Comparison of ENCODE assay signal across 8 cellular contexts in the genomic region with DNA sequence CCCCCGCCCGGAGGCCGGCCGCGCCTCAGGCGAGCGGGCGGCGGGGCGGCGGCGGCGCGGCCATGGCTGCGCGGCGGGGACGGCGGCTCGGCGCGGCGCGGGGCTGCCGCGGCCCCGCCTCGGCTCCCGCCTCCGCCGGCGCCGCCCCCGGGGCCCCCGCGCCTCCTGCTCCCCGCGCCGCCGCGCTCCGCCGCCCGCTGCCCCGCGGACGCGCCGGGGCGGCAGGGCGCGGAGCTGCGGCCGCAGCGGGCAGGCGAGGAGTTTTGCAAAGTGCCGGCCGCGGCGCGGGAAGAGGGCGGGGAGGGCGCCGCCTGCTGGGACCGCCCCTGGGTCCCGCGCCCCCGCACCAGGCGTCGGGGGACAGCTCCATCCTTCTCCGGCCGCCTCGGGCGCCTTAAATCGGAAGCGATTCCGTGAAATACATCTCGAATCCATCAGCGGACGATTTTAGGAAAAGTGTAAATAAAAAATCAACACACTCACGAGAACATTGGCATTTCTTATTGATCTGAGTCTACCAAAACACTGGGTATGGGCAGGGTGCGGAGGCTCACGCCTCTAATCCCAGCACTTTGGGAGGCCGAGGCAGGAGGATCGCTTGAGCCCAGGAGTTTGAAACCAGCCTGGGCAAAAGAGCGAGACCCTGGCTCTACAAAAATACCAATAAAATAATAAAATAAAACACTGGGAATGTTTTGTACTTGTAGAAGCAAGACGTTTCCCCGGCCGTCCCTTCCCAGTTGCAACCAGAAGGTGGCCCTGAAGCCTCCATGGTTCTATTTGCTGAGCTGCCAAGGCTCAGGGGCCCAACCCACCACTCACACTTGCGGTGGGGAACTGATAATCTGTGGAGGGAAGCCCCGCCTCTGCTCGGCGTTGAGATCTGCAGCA.
DNase-seq lines count a peak whose midpoint lies in the region; ATAC-seq and TF ChIP-seq lines count a peak whose summit lies in the region.

No MANE protein-coding gene starts in this region.

- DNase-seq in AG04449 (ENCODE audit: low read depth, low spot score) (no peak), H9 (peak; percentile 82), right atrium auricular region (ENCODE audit: low spot score) (no peak), smooth muscle cell (lab: John Stamatoyannopoulos, UW; ENCODE audit: unreplicated experiment) (no peak), DMS114 treated with DMSO at 0.1 percent for 48 hours (lab: John Stamatoyannopoulos, UW; ENCODE audit: unreplicated experiment) (no peak)
- DNase-seq in activated CD4-positive, alpha-beta memory T cell treated with anti-CD3 and anti-CD28 coated beads for 36 hours: peak; percentile 25
- no peak for DNase-seq in activated effector memory CD4-positive, alpha-beta T cell treated with Interleukin-2 at 50 U/mL for 16 hours

- no peak overlapping the region for H3K18ac ChIP-seq in H9 (ENCODE audit: insufficient read length, low read depth, low read length)

- TF ChIP-seq CTCF in AG04449 (IDR thresholded peaks at IDR 0.05; ENCODE audit: insufficient read depth, low read length, missing control alignments) (peak; percentile 6), H9 (conservative IDR thresholded peaks at IDR 0.05) (peak; percentile 69), right atrium auricular region (IDR thresholded peaks at IDR 0.05) (peak; percentile 18 to 52), smooth muscle cell (IDR thresholded peaks at IDR 0.05; ENCODE audit: borderline replicate concordance, insufficient read depth, poor library complexity, severe bottlenecking) (peak; percentile 33)

- peaks cover 5% of the 10 kb centered on the region for H3F3A ChIP-seq in smooth muscle cell (ENCODE audit: low read depth)

- H4K5ac ChIP-seq in H9 (ENCODE audit: insufficient read length, low read depth, low read length): no peak overlapping the region

- H3K4me3 ChIP-seq in AG04449 (ENCODE audit: low read depth, low read length): no peak overlapping the region
- H3K4me3 ChIP-seq in right atrium auricular region: peak overlapping the region; percentile 41 to 62
- peak overlapping the region; percentile 51 for H3K4me3 ChIP-seq in smooth muscle cell

- no peaks in the 10 kb centered on the region for H3K79me1 ChIP-seq in H9 (ENCODE audit: insufficient read depth, low read depth, low read length, poor library complexity, severe bottlenecking)

- peaks cover 5 to 6% of the 10 kb centered on the region in 2 experiments for H3K4me1 Mint-ChIP-seq in H9
- H3K4me1 Mint-ChIP-seq in activated CD4-positive, alpha-beta memory T cell treated with anti-CD3 and anti-CD28 coated beads for 36 hours (ENCODE audit: low read depth): peaks cover 6% of the 10 kb centered on the region

- H4K20me1 ChIP-seq in H9 (ENCODE audit: control insufficient read depth, insufficient read depth, insufficient read length) (no peaks in the 10 kb centered on the region), smooth muscle cell (ENCODE audit: low read depth) (no peaks in the 10 kb centered on the region)

- WGBS in H9 (ENCODE audit: extremely low coverage, insufficient read length, low lambda C conversion rate): no CpG with 5 or more reads among the region's 93 CpGs
- WGBS in smooth muscle cell (ENCODE audit: low lambda C conversion rate): 12% methylated on average over 38 of the region's 93 CpGs

- H3K27me3 Mint-ChIP-seq in H9 (ENCODE audit: low read depth): peaks cover 50% of the 10 kb centered on the region
- H3K27me3 Mint-ChIP-seq in activated CD4-positive, alpha-beta memory T cell treated with anti-CD3 and anti-CD28 coated beads for 36 hours: peaks cover 45% of the 10 kb centered on the region

- H3K14ac ChIP-seq in H9 (ENCODE audit: insufficient read depth, low read length): no peak overlapping the region

- H3K36me3 Mint-ChIP-seq in H9 (ENCODE audit: insufficient read depth in 1 of 3, low read depth in 3 of 3): peaks cover 2 to 13% (median 7%) of the 10 kb centered on the region in 3 experiments
- H3K36me3 Mint-ChIP-seq in activated CD4-positive, alpha-beta memory T cell treated with anti-CD3 and anti-CD28 coated beads for 36 hours: peaks cover 13% of the 10 kb centered on the region

- H3K4ac ChIP-seq in H9 (ENCODE audit: low read depth, low read length): no peak overlapping the region

- no peak overlapping the region for H2BK120ac ChIP-seq in H9 (ENCODE audit: low read depth, low read length, poor library complexity, severe bottlenecking)

- no peak overlapping the region for H2BK20ac ChIP-seq in H9 (ENCODE audit: low read depth, low read length, poor library complexity, severe bottlenecking)

- H3K36me3 ChIP-seq in right atrium auricular region: no peaks in the 10 kb centered on the region
- no peaks in the 10 kb centered on the region for H3K36me3 ChIP-seq in smooth muscle cell (ENCODE audit: low read depth)

- H2AK5ac ChIP-seq in H9 (ENCODE audit: insufficient read length, low read length): no peak overlapping the region

- H3K9me3 ChIP-seq in H9 (ENCODE audit: control insufficient read depth, low read depth, low read length): no peaks in the 10 kb centered on the region
- H3K9me3 ChIP-seq in right atrium auricular region: peaks cover 0 to 16% of the 10 kb centered on the region in 2 donors
- H3K9me3 ChIP-seq in smooth muscle cell (replicated peaks; ENCODE audit: low read depth): peaks cover 5% of the 10 kb centered on the region

- H3K9ac ChIP-seq in H9 (ENCODE audit: extremely low read depth, insufficient read length, low read length): no peak overlapping the region
- no peak overlapping the region for H3K9ac ChIP-seq in smooth muscle cell (ENCODE audit: low read depth)

- no peak overlapping the region for H2BK15ac ChIP-seq in H9 (ENCODE audit: low read depth, low read length)

- H3T11ph ChIP-seq in H9 (ENCODE audit: low read length): no peak overlapping the region

- no peak overlapping the region for H2BK12ac ChIP-seq in H9 (ENCODE audit: insufficient read length, low read depth, low read length)

- peak overlapping the region; percentile 53 for H3K4me2 ChIP-seq in H9 (ENCODE audit: insufficient read depth, insufficient read length, low read length)
- peak overlapping the region; percentile 86 for H3K4me2 ChIP-seq in smooth muscle cell

- H3K27ac Mint-ChIP-seq in H9: peak overlapping the region in 1 of 3 experiments; percentile 80; a peak in 1 of 7 replicates
- no peak overlapping the region for H3K27ac Mint-ChIP-seq in activated CD4-positive, alpha-beta memory T cell treated with anti-CD3 and anti-CD28 coated beads for 36 hours

- H2AFZ ChIP-seq in H9 (ENCODE audit: low read length) (no peak overlapping the region), smooth muscle cell (ENCODE audit: low read depth) (peak overlapping the region; percentile 69)

- peaks cover 6% of the 10 kb centered on the region for H3K23me2 ChIP-seq in H9 (ENCODE audit: insufficient read length, low read depth, low read length, poor library complexity, severe bottlenecking)

- no peak for ATAC-seq in GM18868 (IDR thresholded peaks at IDR 0.05; ENCODE audit: unreplicated experiment)

- no peak overlapping the region for H4K8ac ChIP-seq in H9 (replicated peaks; ENCODE audit: insufficient read length, low read depth, low read length)

- H3K4me3 Mint-ChIP-seq in H9: peak overlapping the region; percentile 66 to 87
- peak overlapping the region; percentile 61 for H3K4me3 Mint-ChIP-seq in activated CD4-positive, alpha-beta memory T cell treated with anti-CD3 and anti-CD28 coated beads for 36 hours

- no peak overlapping the region for H3K56ac ChIP-seq in H9 (ENCODE audit: insufficient read length, low read depth, low read length)

- peaks cover 19% of the 10 kb centered on the region in 2 experiments for H3K9me3 Mint-ChIP-seq in H9
- H3K9me3 Mint-ChIP-seq in activated CD4-positive, alpha-beta memory T cell treated with anti-CD3 and anti-CD28 coated beads for 36 hours: peaks cover 13% of the 10 kb centered on the region

- no peak overlapping the region for H2BK5ac ChIP-seq in H9 (ENCODE audit: insufficient read length, low read length)

- peaks cover 5% of the 10 kb centered on the region; the same call in 1 of the 2 replicates for H3K27me3 ChIP-seq in H9 (ENCODE audit: insufficient read depth, low read length)
- H3K27me3 ChIP-seq in right atrium auricular region: peaks cover 7 to 9% of the 10 kb centered on the region in 2 donors
- H3K27me3 ChIP-seq in smooth muscle cell (ENCODE audit: low read depth): peaks cover 3% of the 10 kb centered on the region

- intact Hi-C loops in activated CD4-positive, alpha-beta memory T cell treated with anti-CD3 and anti-CD28 coated beads for 36 hours (cut with micrococcal nuclease): loop anchor here (10.0 kb wide), 1 partner anchor 188 kb away; no protein-coding TSS in a partner anchor

- no peaks in the 10 kb centered on the region for H3K4me1 ChIP-seq in H9 (ENCODE audit: insufficient read depth, low read length)
- H3K4me1 ChIP-seq in right atrium auricular region: peaks cover 0 to 9% of the 10 kb centered on the region in 2 donors
- H3K4me1 ChIP-seq in smooth muscle cell (ENCODE audit: low read depth): peaks cover 3% of the 10 kb centered on the region

- no peak overlapping the region for H3K23ac ChIP-seq in H9 (ENCODE audit: insufficient read length, low read depth, low read length)

- CTCF ChIA-PET in AG04449 (lab: Yijun Ruan, JAX): interaction anchor here (2.2 kb wide), 1 partner anchor 170 kb away, joined by 5 read pairs; no protein-coding TSS in a partner anchor
- CTCF ChIA-PET in activated CD4-positive, alpha-beta memory T cell treated with anti-CD3 and anti-CD28 coated beads for 36 hours (lab: Charles Lee): interaction anchor here (0.8 to 1.9 kb wide), 8 partner anchors 8 to 191 kb away, joined by 3 to 13 read pairs (median 4); no protein-coding TSS in a partner anchor

- H4K91ac ChIP-seq in H9 (ENCODE audit: insufficient read length, low read depth, low read length): no peak overlapping the region

- no peaks in the 10 kb centered on the region for H3K79me2 ChIP-seq in H9 (ENCODE audit: insufficient read depth, low read length)
- no peaks in the 10 kb centered on the region for H3K79me2 ChIP-seq in smooth muscle cell (ENCODE audit: low read depth)

- no peak overlapping the region for H3K27ac ChIP-seq in H9 (ENCODE audit: insufficient read length, low read depth, low read length)
- no peak overlapping the region for H3K27ac ChIP-seq in right atrium auricular region
- H3K27ac ChIP-seq in smooth muscle cell (ENCODE audit: low read depth): no peak overlapping the region

- POLR2A ChIA-PET in AG04449 (lab: Yijun Ruan, JAX): no interaction called here
- POLR2A ChIA-PET in activated CD4-positive, alpha-beta memory T cell treated with anti-CD3 and anti-CD28 coated beads for 36 hours (lab: Charles Lee): interaction anchor here (0.7 kb wide), 1 partner anchor 73 kb away, joined by 3 read pairs; no protein-coding TSS in a partner anchor

Comparison
In these comparisons a context has a peak if more than half of its experiments do, and no peak if none do; other contexts are left out.
1. DNase-seq: peak in H9 (single experiment) and activated CD4-positive, alpha-beta memory T cell treated with anti-CD3 and anti-CD28 coated beads for 36 hours (single experiment); none in AG04449 (single experiment), right atrium auricular region (single experiment), smooth muscle cell (single experiment), activated effector memory CD4-positive, alpha-beta T cell treated with Interleukin-2 at 50 U/mL for 16 hours (single experiment) and DMS114 treated with DMSO at 0.1 percent for 48 hours (single experiment).
2. CTCF ChIP-seq: peak in every context shown above with its lines; median percentile 69 in H9; 35 in right atrium auricular region; 33 in smooth muscle cell; 6 in AG04449.